10 cellular contexts compared by ENCODE assay signal in genomic region chr9:125255781-125256391, GRCh38.
DNase-seq lines count a peak whose midpoint lies in the region; ATAC-seq and TF ChIP-seq lines count a peak whose summit lies in the region.
"Had no signal": no experiment of that assay in that cellular context is flagged by ENCODE, and none has a peak within 500 bp of the region (broad histone marks: within the 10 kb centered on the region; RNA-seq: fewer than 3 reads in every experiment).

No MANE protein-coding gene starts in this region.

- no peaks in the 10 kb centered on the region for H3K36me3 Mint-ChIP-seq in nephron (ENCODE audit: low read depth)
- H3K36me3 Mint-ChIP-seq: CD4-positive, CD25-positive, alpha-beta regulatory T cell had no signal

- H3K4me3 Mint-ChIP-seq in nephron = no peak overlapping the region
- H3K4me3 Mint-ChIP-seq: CD4-positive, CD25-positive, alpha-beta regulatory T cell had no signal

- no peaks in the 10 kb centered on the region for H3K9me3 Mint-ChIP-seq in nephron
- H3K9me3 Mint-ChIP-seq: CD4-positive, CD25-positive, alpha-beta regulatory T cell had no signal

- no peak overlapping the region for H3K4me3 ChIP-seq in LNCaP clone FGC (ENCODE audit: low read depth, low read length)

- peak; percentile 19 for DNase-seq in NCI-H510A treated with DMSO at 0.1 percent for 48 hours (lab: John Stamatoyannopoulos, UW)
- DNase-seq in NCI-H510A (lab: John Stamatoyannopoulos, UW) = no peak
- DNase-seq in LNCaP clone FGC (ENCODE audit: low read depth) = no peak
- peak; percentile 24 for DNase-seq in astrocyte of the hippocampus (ENCODE audit: low read depth, low spot score)
- DNase-seq in ecto neural progenitor cell (ENCODE audit: low spot score) = no peak
- DNase-seq: CD4-positive, CD25-positive, alpha-beta regulatory T cell; GOT3 had no signal

- peak; percentile 41 for TF ChIP-seq CTCF in LNCaP clone FGC (IDR thresholded peaks at IDR 0.05; ENCODE audit: control insufficient read depth, extremely low read depth, insufficient read depth)
- TF ChIP-seq CTCF in nephron (IDR thresholded peaks at IDR 0.05; ENCODE audit: unreplicated experiment in 3 of 3) = peak in 2 of 3 experiments; percentile 28 to 48

- no peak overlapping the region for H3K27ac Mint-ChIP-seq in nephron
- H3K27ac Mint-ChIP-seq: CD4-positive, CD25-positive, alpha-beta regulatory T cell had no signal

- ATAC-seq in HG03439 (IDR thresholded peaks at IDR 0.05; ENCODE audit: unreplicated experiment) (no peak), HG02571 (IDR thresholded peaks at IDR 0.05; ENCODE audit: unreplicated experiment) (no peak)

- H3K27me3 Mint-ChIP-seq in nephron (ENCODE audit: low read depth) = no peaks in the 10 kb centered on the region

- H3K4me1 Mint-ChIP-seq in nephron = peaks cover 18% of the 10 kb centered on the region

Comparison
In these comparisons a context has a peak if more than half of its experiments do, and no peak if none do; other contexts are left out.
1. DNase-seq: peak in NCI-H510A treated with DMSO at 0.1 percent for 48 hours (single experiment) and astrocyte of the hippocampus (single experiment); none in NCI-H510A (single experiment), LNCaP clone FGC (single experiment) and ecto neural progenitor cell (single experiment).